3 cellular contexts compared by ENCODE assay signal in the genomic region with DNA sequence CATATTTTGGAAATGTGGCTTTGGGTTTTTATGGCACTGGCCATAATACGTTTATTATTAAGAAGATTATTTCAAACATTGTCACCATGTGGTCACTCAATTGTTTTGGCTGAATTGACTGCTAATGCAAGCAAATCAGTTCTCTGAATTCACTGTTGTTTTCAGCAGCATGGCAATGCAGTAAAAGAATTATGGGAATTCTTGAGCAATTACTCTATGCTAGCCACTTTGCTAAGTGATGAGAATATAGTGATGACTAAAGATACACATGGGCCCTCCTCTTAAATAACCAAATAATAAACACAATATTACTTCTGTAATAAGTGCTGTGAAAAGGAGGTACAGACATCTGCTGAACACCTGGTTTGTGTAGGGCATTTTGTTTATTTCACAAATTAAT.
"Had no signal": no experiment of that assay in that cellular context is flagged by ENCODE, and none has a peak within 500 bp of the region (broad histone marks: within the 10 kb centered on the region; RNA-seq: fewer than 3 reads in every experiment).

No MANE protein-coding gene starts in this region.

- H3K4me3 ChIP-seq: GM12878 had no signal

- DNase-seq: GDM1, GF-D8 had no signal

- ATAC-seq: GM12878 had no signal
